ENCODE assay signal across 22 cellular contexts in genomic region chr2:109117780-109118179, GRCh38.
"Had no signal": no experiment of that assay in that cellular context is flagged by ENCODE, and none has a peak within 500 bp of the region (broad histone marks: within the 10 kb centered on the region; RNA-seq: fewer than 3 reads in every experiment).

No MANE protein-coding gene starts in this region.

- H3K4me1 Mint-ChIP-seq: natural killer cell; stimulated activated memory B cell treated with anti-CD40 and anti-IgM and Interleukin-4, amounts not matched to agents 10 μg/mL and 1 μg/mL and 100 μg/mL, for 72 hours had no signal

- H3K4me3 Mint-ChIP-seq: natural killer cell; neural progenitor cell; stimulated activated memory B cell treated with anti-CD40 and anti-IgM and Interleukin-4, amounts not matched to agents 10 μg/mL and 1 μg/mL and 100 μg/mL, for 72 hours; stimulated activated naive CD8-positive, alpha-beta T cell treated with anti-CD3 and anti-CD28 coated beads, Interleukin-15, Interleukin-2, amounts not matched to agents 100 ng/mL and 50 ng/mL, for 24 hours had no signal

- H3K27me3 Mint-ChIP-seq: stimulated activated naive CD8-positive, alpha-beta T cell treated with anti-CD3 and anti-CD28 coated beads, Interleukin-15, Interleukin-2, amounts not matched to agents 100 ng/mL and 50 ng/mL, for 24 hours had no signal

- H3K4me3 ChIP-seq: esophagus muscularis mucosa, neural progenitor cell, prostate gland, spleen, tibial artery, upper lobe of right lung, vagina had no signal

- H3K4me1 ChIP-seq: esophagus muscularis mucosa, neural progenitor cell, parathyroid adenoma, prostate gland, spleen, tibial artery, upper lobe of right lung, vagina had no signal

- H3K9me3 ChIP-seq: esophagus muscularis mucosa, prostate gland, tibial artery, upper lobe of right lung, vagina had no signal

- DNase-seq: effector memory CD4-positive, alpha-beta T cell; foreskin fibroblast; hippocampal formation; left colon; natural killer cell; occipital lobe; retina; spleen; stimulated activated CD4-positive, alpha-beta T cell treated with anti-CD3 and anti-CD28 coated beads, Interleukin-15, amount 100 ng/mL, for 24 hours; stimulated activated CD4-positive, alpha-beta T cell treated with anti-CD3 and anti-CD28 coated beads, Interleukin-1b, Interleukin-23, amount 100 ng/mL, for 48 hours; stimulated activated CD4-positive, alpha-beta T cell treated with anti-CD3 and anti-CD28 coated beads, Interleukin-4, amount 100 ng/mL, for 24 hours; tibial artery; upper lobe of right lung had no signal

- H3K27ac Mint-ChIP-seq: natural killer cell; neural progenitor cell; stimulated activated memory B cell treated with anti-CD40 and anti-IgM and Interleukin-4, amounts not matched to agents 10 μg/mL and 1 μg/mL and 100 μg/mL, for 72 hours; stimulated activated naive CD8-positive, alpha-beta T cell treated with anti-CD3 and anti-CD28 coated beads, Interleukin-15, Interleukin-2, amounts not matched to agents 100 ng/mL and 50 ng/mL, for 24 hours had no signal

- H3K9me3 Mint-ChIP-seq: natural killer cell; stimulated activated naive CD8-positive, alpha-beta T cell treated with anti-CD3 and anti-CD28 coated beads, Interleukin-15, Interleukin-2, amounts not matched to agents 100 ng/mL and 50 ng/mL, for 24 hours had no signal

- ATAC-seq: left colon; natural killer cell; sciatic nerve; stimulated activated memory B cell treated with anti-CD40 and anti-IgM and Interleukin-4, amounts not matched to agents 10 μg/mL and 1 μg/mL and 100 μg/mL, for 72 hours; upper lobe of right lung had no signal

- H3K27me3 ChIP-seq: neural progenitor cell, upper lobe of right lung, vagina had no signal

- H3K36me3 Mint-ChIP-seq: natural killer cell; neural progenitor cell; stimulated activated memory B cell treated with anti-CD40 and anti-IgM and Interleukin-4, amounts not matched to agents 10 μg/mL and 1 μg/mL and 100 μg/mL, for 72 hours had no signal

- H3K27ac ChIP-seq: epithelial cell of prostate, esophagus muscularis mucosa, neural progenitor cell, parathyroid adenoma, prostate gland, spleen, tibial artery, upper lobe of right lung, vagina had no signal

- H3K36me3 ChIP-seq: esophagus muscularis mucosa, neural progenitor cell, prostate gland, spleen, tibial artery, upper lobe of right lung, vagina had no signal
